8 cellular contexts compared by ENCODE assay signal in the genomic region with DNA sequence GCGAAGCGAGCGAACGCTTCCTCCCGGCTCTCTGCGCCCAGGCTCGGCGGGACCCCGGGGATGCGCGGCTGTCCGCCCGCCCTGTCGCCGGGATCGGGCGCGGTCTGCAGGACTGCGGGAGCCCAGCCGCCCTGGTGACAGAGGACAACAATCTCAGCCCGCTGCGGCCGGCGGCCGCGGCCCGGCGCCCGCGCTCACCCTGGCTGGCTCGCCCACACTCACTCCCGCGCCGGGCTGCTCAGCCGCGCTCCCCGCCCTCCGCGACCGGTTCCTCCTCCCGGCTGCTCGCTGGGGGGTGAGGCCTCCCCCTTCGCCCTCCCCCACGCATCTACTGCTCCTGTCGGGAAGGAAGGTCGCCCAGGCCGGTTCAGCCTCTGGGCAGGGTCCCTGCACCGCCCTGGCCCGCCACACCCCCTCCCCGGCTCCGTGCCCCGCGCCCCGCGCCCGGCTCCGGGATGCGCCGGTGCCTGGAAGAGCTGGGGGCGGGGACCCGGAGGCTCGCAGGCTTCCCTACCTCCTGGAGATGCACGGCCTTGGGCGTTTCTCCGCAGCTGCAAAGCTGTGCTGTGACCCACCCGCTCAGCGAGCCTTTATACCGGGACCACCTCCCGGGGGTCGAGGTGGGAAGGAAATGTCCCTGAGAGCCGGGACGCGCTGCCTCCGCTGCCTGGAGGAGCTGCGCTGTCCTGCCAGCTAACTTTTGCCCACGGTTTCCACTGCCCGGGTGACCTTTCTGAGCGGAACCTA. TPM values are rescaled to one million over a fixed set of nuclear protein-coding genes. Genes with fewer than 3 reads are reported as not detected.
A peak's percentile ranks its signal among the peaks of the same experiment; 100 is the strongest.
DNase-seq lines count a peak whose midpoint lies in the region; ATAC-seq and TF ChIP-seq lines count a peak whose summit lies in the region.

A gene with protein sequence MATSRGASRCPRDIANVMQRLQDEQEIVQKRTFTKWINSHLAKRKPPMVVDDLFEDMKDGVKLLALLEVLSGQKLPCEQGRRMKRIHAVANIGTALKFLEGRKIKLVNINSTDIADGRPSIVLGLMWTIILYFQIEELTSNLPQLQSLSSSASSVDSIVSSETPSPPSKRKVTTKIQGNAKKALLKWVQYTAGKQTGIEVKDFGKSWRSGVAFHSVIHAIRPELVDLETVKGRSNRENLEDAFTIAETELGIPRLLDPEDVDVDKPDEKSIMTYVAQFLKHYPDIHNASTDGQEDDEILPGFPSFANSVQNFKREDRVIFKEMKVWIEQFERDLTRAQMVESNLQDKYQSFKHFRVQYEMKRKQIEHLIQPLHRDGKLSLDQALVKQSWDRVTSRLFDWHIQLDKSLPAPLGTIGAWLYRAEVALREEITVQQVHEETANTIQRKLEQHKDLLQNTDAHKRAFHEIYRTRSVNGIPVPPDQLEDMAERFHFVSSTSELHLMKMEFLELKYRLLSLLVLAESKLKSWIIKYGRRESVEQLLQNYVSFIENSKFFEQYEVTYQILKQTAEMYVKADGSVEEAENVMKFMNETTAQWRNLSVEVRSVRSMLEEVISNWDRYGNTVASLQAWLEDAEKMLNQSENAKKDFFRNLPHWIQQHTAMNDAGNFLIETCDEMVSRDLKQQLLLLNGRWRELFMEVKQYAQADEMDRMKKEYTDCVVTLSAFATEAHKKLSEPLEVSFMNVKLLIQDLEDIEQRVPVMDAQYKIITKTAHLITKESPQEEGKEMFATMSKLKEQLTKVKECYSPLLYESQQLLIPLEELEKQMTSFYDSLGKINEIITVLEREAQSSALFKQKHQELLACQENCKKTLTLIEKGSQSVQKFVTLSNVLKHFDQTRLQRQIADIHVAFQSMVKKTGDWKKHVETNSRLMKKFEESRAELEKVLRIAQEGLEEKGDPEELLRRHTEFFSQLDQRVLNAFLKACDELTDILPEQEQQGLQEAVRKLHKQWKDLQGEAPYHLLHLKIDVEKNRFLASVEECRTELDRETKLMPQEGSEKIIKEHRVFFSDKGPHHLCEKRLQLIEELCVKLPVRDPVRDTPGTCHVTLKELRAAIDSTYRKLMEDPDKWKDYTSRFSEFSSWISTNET (N-terminal part only) (minus strand): TSS at position 688 of the 747 bp plus-strand sequence. CDS start 9,031 bp downstream, outside the sequence.

- no peak for TF ChIP-seq POLR2A in transverse colon (IDR thresholded peaks at IDR 0.05)

- ATAC-seq in T-helper 17 cell (no peak), GM21381 (IDR thresholded peaks at IDR 0.05; ENCODE audit: unreplicated experiment) (no peak)

- no peaks in the 10 kb centered on the region for H3K4me1 Mint-ChIP-seq in Calu3 (ENCODE audit: low read depth, unreplicated experiment)
- peaks cover 8% of the 10 kb centered on the region for H3K4me1 Mint-ChIP-seq in T-helper 17 cell
- H3K4me1 Mint-ChIP-seq in endothelial cell (ENCODE audit: unreplicated experiment): peaks cover 10% of the 10 kb centered on the region

- DNase-seq in Calu3 (peak; percentile 26), H7 (peak; percentile 77), T-helper 17 cell (peak in 1 of 3 donors; percentile 9), endothelial cell (ENCODE audit: low spot score) (peak; percentile 21), transverse colon (no peak), NOMO-1 treated with dmso at 0.1 percent for 144 hours (lab: John Stamatoyannopoulos, UW; ENCODE audit: unreplicated experiment) (no peak)

- no peak within 1 kb of the TSS for H3K27ac ChIP-seq in mesodermal cell (ENCODE audit: low read depth, low read length, severe bottlenecking)
- H3K27ac ChIP-seq in transverse colon: peak within 1 kb of the TSS; percentile 34 to 57 (median 44)

- H3K4me1 ChIP-seq in mesodermal cell (ENCODE audit: control insufficient read depth, insufficient read depth, low read length, poor library complexity, severe bottlenecking) (no peaks in the 10 kb centered on the region), transverse colon (peaks cover 0 to 13% (median 0%) of the 10 kb centered on the region in 4 donors)

- WGBS in mesodermal cell (ENCODE audit: insufficient coverage in 2 of 2), 2 experiments: 0% methylated on average over 48 to 58 of the region's 78 CpGs
- 0 to 3% methylated on average over 11 to 63 of the region's 78 CpGs for whole genome bisulfite sequencing in transverse colon (ENCODE audit: low coverage in 1 of 2), 2 donors

- no TSS peak for BruUV-seq in Calu3 (replicated peaks; lab: Mats Ljungman, UMichigan)

- H3K9me3 ChIP-seq in T-helper 17 cell (ENCODE audit: control insufficient read depth, low read length, poor library complexity, severe bottlenecking) (no peaks in the 10 kb centered on the region), mesodermal cell (ENCODE audit: control insufficient read depth, low read length) (no peaks in the 10 kb centered on the region), transverse colon (no peaks in the 10 kb centered on the region)

- H3K27me3 ChIP-seq in H7 (ENCODE audit: control insufficient read depth, insufficient read depth, low read length) (peaks cover 39% of the 10 kb centered on the region), transverse colon (peaks cover 32% of the 10 kb centered on the region)

- H3K36me3 ChIP-seq in H7 (replicated peaks; ENCODE audit: control insufficient read depth, insufficient read depth, low read length) (no peaks in the 10 kb centered on the region), mesodermal cell (ENCODE audit: control insufficient read depth, insufficient read depth, low read length) (no peaks in the 10 kb centered on the region), transverse colon (no peaks in the 10 kb centered on the region)

- in situ Hi-C loops in transverse colon (cut with MboI; ENCODE audit: low pct_ligation_motif_present in 1 of 4, low pct_unique_long_range_greater_than_20kb in 1 of 4, low sequenced_read_pairs in 3 of 4): no loop called here

- H3K4me3 ChIP-seq in H7 (ENCODE audit: insufficient read depth, low read depth, low read length) (peak within 1 kb of the TSS; percentile 43), mesodermal cell (ENCODE audit: extremely low read depth, insufficient read depth, low read length, poor library complexity, severe bottlenecking) (peak within 1 kb of the TSS; percentile 54), transverse colon (peak within 1 kb of the TSS; percentile 34 to 53 (median 44))

- TF ChIP-seq EP300 in transverse colon (IDR thresholded peaks at IDR 0.05; ENCODE audit: low read depth): no peak

- H3K4me3 Mint-ChIP-seq in Calu3 (ENCODE audit: low read depth, unreplicated experiment) (peak within 1 kb of the TSS; percentile 71), T-helper 17 cell (peak within 1 kb of the TSS; percentile 57), endothelial cell (ENCODE audit: unreplicated experiment) (peak within 1 kb of the TSS; percentile 93)

- peaks cover 26% of the 10 kb centered on the region for H3K27me3 Mint-ChIP-seq in Calu3 (ENCODE audit: unreplicated experiment)
- H3K27me3 Mint-ChIP-seq in T-helper 17 cell: peaks cover 54% of the 10 kb centered on the region
- H3K27me3 Mint-ChIP-seq in endothelial cell (ENCODE audit: unreplicated experiment): peaks cover 18% of the 10 kb centered on the region

- TF ChIP-seq CTCF in Calu3 (IDR thresholded peaks at IDR 0.05; ENCODE audit: unreplicated experiment) (no peak), endothelial cell (IDR thresholded peaks at IDR 0.05; ENCODE audit: unreplicated experiment) (no peak), transverse colon (IDR thresholded peaks at IDR 0.05) (no peak)

- CTCF ChIA-PET in Calu3 (lab: Charles Lee): no interaction called here

- peaks cover 6% of the 10 kb centered on the region for H3K36me3 Mint-ChIP-seq in Calu3 (ENCODE audit: insufficient read depth, unreplicated experiment)
- peaks cover 6% of the 10 kb centered on the region for H3K36me3 Mint-ChIP-seq in T-helper 17 cell (ENCODE audit: low read depth)
- no peaks in the 10 kb centered on the region for H3K36me3 Mint-ChIP-seq in endothelial cell (ENCODE audit: low read depth, unreplicated experiment)

- intact Hi-C loops in Calu3 (cut with micrococcal nuclease; ENCODE audit: unreplicated experiment): no loop called here
- intact Hi-C loops in transverse colon (cut with DNase I; ENCODE audit: low total_unique reads): no loop called here

- H3K9me3 Mint-ChIP-seq in Calu3 (ENCODE audit: low read depth, unreplicated experiment) (no peaks in the 10 kb centered on the region), endothelial cell (ENCODE audit: unreplicated experiment) (no peaks in the 10 kb centered on the region)

- H3K27ac Mint-ChIP-seq in Calu3 (ENCODE audit: unreplicated experiment) (no peak within 1 kb of the TSS), T-helper 17 cell (no peak within 1 kb of the TSS), endothelial cell (ENCODE audit: unreplicated experiment) (no peak within 1 kb of the TSS)

RNA-seq across cellular contexts. Expression of the gene that starts here (rescaled TPM):
- total RNA-seq in Calu3 (2022) (28.1 and 41.1 TPM in 2 replicates), T-helper 17 cell (100 to 1,000 TPM; 131 to 165 TPM), endothelial cell (ENCODE audit: unreplicated experiment) (12.7 TPM), transverse colon (10 to 100 TPM; 31.4 to 87.2 (median 59.7) TPM)
- total RNA-seq in H7 (2014; rRNA removed; shearing (Covaris generic)): 1.4 and 2.5 TPM in 2 replicates
- 23.0 TPM for polyA plus RNA-seq in mesodermal cell (2013, experiment 1 of 2)
- 16.9 TPM for polyA plus RNA-seq in mesodermal cell (2013, experiment 2 of 2)

Comparison
In these comparisons a context has a peak if more than half of its experiments do, and no peak if none do; other contexts are left out.
1. DNase-seq: peak in Calu3 (single experiment), H7 (single experiment) and endothelial cell (single experiment); none in transverse colon (single experiment) and NOMO-1 treated with dmso at 0.1 percent for 144 hours (single experiment).
2. Peak in every context shown above with its lines, with median percentiles within 50 percentile points of each other: H3K4me3 Mint-ChIP-seq and H3K4me3 ChIP-seq.